ENCODE assay signal across 8 cellular contexts in genomic region chr1:25543425-25544242, GRCh38. TPM values are rescaled to one million over a fixed set of nuclear protein-coding genes. Genes with fewer than 3 reads are reported as not detected.
A peak's percentile ranks its signal among the peaks of the same experiment; 100 is the strongest.
DNase-seq lines count a peak whose midpoint lies in the region; ATAC-seq, FAIRE-seq and TF ChIP-seq lines count a peak whose summit lies in the region.

TSS of gene LDLRAP1 (plus strand) at chr1:25543606. CDS start at chr1:25543699, 93 bp downstream.

- intact Hi-C loops in lower lobe of right lung (cut with DNase I) = no loop called here

- POLR2A ChIA-PET in activated CD4-positive, alpha-beta memory T cell treated with anti-CD3 and anti-CD28 coated beads, Interleukin-2, amount 10 ng/mL, durations not matched to agents 7 days and 5 days (lab: Charles Lee) = interaction anchor here (0.9 to 1.5 kb wide), 7 partner anchors 21 to 361 kb away, joined by 3 to 6 read pairs (median 3); partner anchors contain the start of gene MACO1

- no peaks in the 10 kb centered on the region for H3K36me3 ChIP-seq in effector memory CD4-positive, alpha-beta T cell (ENCODE audit: control insufficient read depth, insufficient read depth, low read length)
- no peaks in the 10 kb centered on the region for H3K36me3 ChIP-seq in lower lobe of right lung

- H3K27me3 ChIP-seq in effector memory CD4-positive, alpha-beta T cell (replicated peaks; ENCODE audit: control insufficient read depth, insufficient read depth, low read length, poor library complexity, severe bottlenecking) = no peaks in the 10 kb centered on the region
- no peaks in the 10 kb centered on the region for H3K27me3 ChIP-seq in lower lobe of right lung (ENCODE audit: low read depth)

- H3K27ac ChIP-seq in effector memory CD4-positive, alpha-beta T cell (ENCODE audit: insufficient read depth, low read length, poor library complexity, severe bottlenecking) = peak within 1 kb of the TSS; percentile 66
- H3K27ac ChIP-seq in lower lobe of right lung = peak within 1 kb of the TSS; percentile 90

- ATAC-seq in HG02623 (IDR thresholded peaks at IDR 0.05; ENCODE audit: unreplicated experiment) (peak; percentile 82), lower lobe of right lung (peak; percentile 97), GM18858 (IDR thresholded peaks at IDR 0.05; ENCODE audit: unreplicated experiment) (no peak)

- TF ChIP-seq CTCF in lower lobe of right lung (IDR thresholded peaks at IDR 0.05) = no peak

- no peaks in the 10 kb centered on the region for H3K9me3 ChIP-seq in effector memory CD4-positive, alpha-beta T cell (ENCODE audit: control insufficient read depth, low read length)
- no peaks in the 10 kb centered on the region for H3K9me3 ChIP-seq in lower lobe of right lung

- peaks cover 8% of the 10 kb centered on the region for H3K36me3 Mint-ChIP-seq in activated CD4-positive, alpha-beta memory T cell treated with anti-CD3 and anti-CD28 coated beads, Interleukin-2, amount 10 ng/mL, durations not matched to agents 7 days and 5 days (ENCODE audit: low read depth)

- CTCF ChIA-PET in activated CD4-positive, alpha-beta memory T cell treated with anti-CD3 and anti-CD28 coated beads, Interleukin-2, amount 10 ng/mL, durations not matched to agents 7 days and 5 days (lab: Charles Lee) = interaction anchor here (0.6 to 1.0 kb wide), 2 partner anchors 69 to 255 kb away, joined by 3 to 4 read pairs; no protein-coding TSS in a partner anchor

- DNase-seq in GM12892 (ENCODE audit: insufficient read length) (peak; percentile 84), NCI-H2227 (lab: John Stamatoyannopoulos, UW; ENCODE audit: unreplicated experiment) (peak; percentile 72), lower lobe of right lung (peak; percentile 83)
- peak; percentile 67 for DNase-seq in activated CD4-positive, alpha-beta memory T cell treated with anti-CD3 and anti-CD28 coated beads, Interleukin-2, amount 10 ng/mL, durations not matched to agents 7 days and 5 days
- peak; percentile 27 to 49 (median 37) for DNase-seq in effector memory CD4-positive, alpha-beta T cell
- peak; percentile 53 to 62 for DNase-seq in stimulated activated CD4-positive, alpha-beta T cell treated with anti-CD3 and anti-CD28 coated beads, Interleukin-4, amount 100 ng/mL, for 48 hours (ENCODE audit: low read depth in 2 of 2)

- H3K9me3 Mint-ChIP-seq in activated CD4-positive, alpha-beta memory T cell treated with anti-CD3 and anti-CD28 coated beads, Interleukin-2, amount 10 ng/mL, durations not matched to agents 7 days and 5 days = no peaks in the 10 kb centered on the region

- FAIRE-seq in GM12892 (lab: Jason Lieb, UNC) = peak; percentile 98

- peak within 1 kb of the TSS; percentile 75 for H3K4me3 Mint-ChIP-seq in activated CD4-positive, alpha-beta memory T cell treated with anti-CD3 and anti-CD28 coated beads, Interleukin-2, amount 10 ng/mL, durations not matched to agents 7 days and 5 days

- peaks cover 39% of the 10 kb centered on the region for H3K4me1 ChIP-seq in effector memory CD4-positive, alpha-beta T cell (ENCODE audit: control insufficient read depth, insufficient read depth, low read length, poor library complexity, severe bottlenecking)
- peaks cover 38% of the 10 kb centered on the region for H3K4me1 ChIP-seq in lower lobe of right lung

- no peak for TF ChIP-seq POLR2A in GM12892 (IDR thresholded peaks at IDR 0.05; ENCODE audit: low read depth, low read length)

- H3K4me1 Mint-ChIP-seq in activated CD4-positive, alpha-beta memory T cell treated with anti-CD3 and anti-CD28 coated beads, Interleukin-2, amount 10 ng/mL, durations not matched to agents 7 days and 5 days = peaks cover 32% of the 10 kb centered on the region

- peak within 1 kb of the TSS; percentile 93 for H3K4me3 ChIP-seq in effector memory CD4-positive, alpha-beta T cell (ENCODE audit: insufficient read depth, low read depth, low read length, poor library complexity, severe bottlenecking)
- peak within 1 kb of the TSS; percentile 90 for H3K4me3 ChIP-seq in lower lobe of right lung

- peaks cover 6% of the 10 kb centered on the region for H3K27me3 Mint-ChIP-seq in activated CD4-positive, alpha-beta memory T cell treated with anti-CD3 and anti-CD28 coated beads, Interleukin-2, amount 10 ng/mL, durations not matched to agents 7 days and 5 days

- H3K27ac Mint-ChIP-seq in activated CD4-positive, alpha-beta memory T cell treated with anti-CD3 and anti-CD28 coated beads, Interleukin-2, amount 10 ng/mL, durations not matched to agents 7 days and 5 days = peak within 1 kb of the TSS; percentile 40

RNA-seq across cellular contexts. Expression of gene LDLRAP1, which starts in this region (rescaled TPM):
- 8.7 TPM for polyA plus RNA-seq in GM12892 (2012; ENCODE audit: missing spikeins)
- 10 to 100 TPM; 26.4 to 27.7 TPM for total RNA-seq in activated CD4-positive, alpha-beta memory T cell treated with anti-CD3 and anti-CD28 coated beads, Interleukin-2, amount 10 ng/mL, durations not matched to agents 7 days and 5 days
- 30.3 TPM for total RNA-seq in lower lobe of right lung
